19 cellular contexts compared by ENCODE assay signal in the genomic region with DNA sequence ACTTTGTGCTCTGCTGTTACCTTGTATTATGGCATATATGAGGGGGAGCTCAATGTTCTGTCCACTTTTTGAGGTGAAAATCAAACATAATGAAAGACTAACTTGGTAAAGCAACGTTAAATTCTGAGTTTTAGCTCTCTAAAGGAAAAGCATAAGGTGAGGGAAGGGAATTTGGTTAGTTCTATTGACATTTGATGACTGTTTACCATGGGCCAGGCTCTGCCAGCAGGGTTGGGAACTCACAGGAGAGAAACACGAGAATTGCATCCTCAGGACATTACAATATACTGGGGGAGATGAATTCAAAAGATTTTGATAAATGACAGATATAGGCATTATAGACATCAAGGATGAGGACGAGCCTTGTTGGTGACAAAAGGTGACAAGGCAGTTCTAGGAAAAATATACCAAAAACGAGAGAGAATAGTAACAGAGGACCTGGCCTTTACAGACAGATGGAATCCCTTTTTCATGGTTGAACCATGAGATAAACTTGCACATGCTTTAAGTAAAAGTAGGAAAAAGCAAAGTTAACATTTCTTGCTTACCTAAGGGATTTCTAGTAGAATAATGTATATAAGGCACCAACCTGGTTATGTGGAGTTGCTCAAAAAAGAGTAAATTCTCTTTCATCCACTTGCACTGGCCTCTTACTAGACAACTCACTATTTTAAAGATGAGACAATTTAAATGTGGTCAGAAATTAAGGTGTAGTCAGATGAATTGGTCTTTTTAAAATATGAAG.
"Had no signal": no experiment of that assay in that cellular context is flagged by ENCODE, and none has a peak within 500 bp of the region (broad histone marks: within the 10 kb centered on the region; RNA-seq: fewer than 3 reads in every experiment).

No MANE protein-coding gene starts in this region.

- H3K36me3 ChIP-seq: adrenal gland, breast epithelium, gastrocnemius medialis, left lung, tibial artery had no signal

- H3K36me3 Mint-ChIP-seq: activated naive CD4-positive, alpha-beta T cell treated with anti-CD3 and anti-CD28 coated beads, Interleukin-2, amount 50 U/mL, for 72 hours; memory B cell had no signal

- H3K27me3 ChIP-seq: adrenal gland, breast epithelium, gastrocnemius medialis, left lung, tibial artery had no signal

- H3K9me3 Mint-ChIP-seq: memory B cell had no signal

- H3K9me3 ChIP-seq: adrenal gland, breast epithelium, gastrocnemius medialis, left lung, tibial artery had no signal

- H3K4me3 ChIP-seq: adrenal gland, breast epithelium, gastrocnemius medialis, left lung, tibial artery had no signal

- H3K4me1 Mint-ChIP-seq: memory B cell had no signal

- H3K4me3 Mint-ChIP-seq: activated T-cell treated with anti-CD3 and anti-CD28 coated beads, Interleukin-2, amount 50 U/mL, for 72 hours; memory B cell had no signal

- H3K27ac Mint-ChIP-seq: activated naive CD4-positive, alpha-beta T cell treated with anti-CD3 and anti-CD28 coated beads, Interleukin-2, amount 50 U/mL, for 72 hours; activated T-cell treated with anti-CD3 and anti-CD28 coated beads, Interleukin-2, amount 50 U/mL, for 72 hours; memory B cell had no signal

- DNase-seq: activated CD4-positive, alpha-beta T cell treated with anti-CD3 and anti-CD28 coated beads, Interleukin-2, amount 50 U/mL, for 4 hours; activated gamma-delta T cell; activated T-cell treated with anti-CD3 and anti-CD28 coated beads, Interleukin-2, amount 50 U/mL, for 72 hours; adrenal gland; cerebellar nuclear complex; effector CD8-positive, alpha-beta T cell; gastrocnemius medialis; head of caudate nucleus; left lung; retina; stimulated activated CD4-positive, alpha-beta T cell treated with anti-CD3 and anti-CD28 coated beads, Interleukin-12 subunit alpha, Interleukin-12 subunit beta, amount 100 ng/mL, for 4 hours; stimulated activated CD4-positive, alpha-beta T cell treated with anti-CD3 and anti-CD28 coated beads, Interleukin-1b, Interleukin-23, amount 100 ng/mL, for 48 hours; stimulated activated naive CD8-positive, alpha-beta T cell treated with anti-CD3 and anti-CD28 coated beads, Interleukin-15, Interleukin-2, amounts not matched to agents 100 U/mL and 50 U/mL, for 24 hours; substantia nigra; tibial artery had no signal

- H3K27ac ChIP-seq: adrenal gland, breast epithelium, gastrocnemius medialis, tibial artery had no signal

- H3K4me1 ChIP-seq: adrenal gland, breast epithelium, left lung, tibial artery had no signal

- ATAC-seq: activated naive CD4-positive, alpha-beta T cell treated with anti-CD3 and anti-CD28 coated beads, Interleukin-2, amount 50 U/mL, for 72 hours; activated T-cell treated with anti-CD3 and anti-CD28 coated beads, Interleukin-2, amount 50 U/mL, for 72 hours; esophagus mucosa; gastrocnemius medialis; left lung; stimulated activated naive CD8-positive, alpha-beta T cell treated with anti-CD3 and anti-CD28 coated beads, Interleukin-15, Interleukin-2, amounts not matched to agents 100 U/mL and 50 U/mL, for 24 hours had no signal

- H3K27me3 Mint-ChIP-seq: memory B cell had no signal
